In genomic region chr9:108612510-108612909, GRCh38 we compare ENCODE assay signal across 1 cellular context.
TF ChIP-seq lines count a peak whose summit lies in the region.

No MANE protein-coding gene starts in this region.

TF ChIP-seq in HepG2, 621 proteins besides CTCF, POLR2A, EP300 and RAD21 (continued from another document):
- peak; percentile 68 for TF ChIP-seq ATF7 (IDR thresholded peaks at IDR 0.05)
- no peak for TF ChIP-seq ATF7 (CRISPR knock-in tag; IDR thresholded peaks at IDR 0.05)
- peak; percentile 83 for TF ChIP-seq CEBPB (IDR thresholded peaks at IDR 0.05; ENCODE audit: borderline replicate concordance, low read depth, low read length)
